Comparison of ENCODE assay signal across 27 cellular contexts in the genomic region with DNA sequence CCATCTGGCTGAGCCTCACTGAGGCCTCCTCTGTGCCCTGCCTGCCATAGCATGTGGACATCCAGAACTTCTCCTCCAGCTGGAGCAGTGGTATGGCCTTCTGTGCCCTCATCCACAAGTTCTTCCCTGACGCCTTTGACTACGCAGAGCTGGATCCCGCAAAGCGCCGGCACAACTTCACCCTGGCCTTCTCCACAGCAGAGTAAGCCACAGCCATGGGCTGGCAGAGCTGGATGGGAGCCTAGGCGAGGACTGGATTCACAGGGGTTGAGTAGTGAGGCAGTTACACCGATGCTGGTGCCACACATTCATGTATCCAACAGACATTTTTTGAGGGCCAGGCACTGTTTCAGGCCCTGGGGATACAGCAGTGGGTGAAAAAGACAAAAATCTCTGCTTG. TPM values are rescaled to one million over a fixed set of nuclear protein-coding genes. Genes with fewer than 3 reads are reported as not detected.
"Had no signal": no experiment of that assay in that cellular context is flagged by ENCODE, and none has a peak within 500 bp of the region (broad histone marks: within the 10 kb centered on the region; RNA-seq: fewer than 3 reads in every experiment).

No MANE protein-coding gene starts in this region.

- H3K27me3 ChIP-seq: brain microvascular endothelial cell, stomach, suprapubic skin, tibial nerve had no signal

- DNase-seq: activated CD4-positive, alpha-beta T cell treated with anti-CD3 and anti-CD28 coated beads, Interleukin-2, amount 50 U/mL, for 4 hours; activated CD8-positive, alpha-beta memory T cell treated with anti-CD3 and anti-CD28 coated beads, Interleukin-2, amount 50 U/mL, for 48 hours; activated effector memory CD4-positive, alpha-beta T cell treated with Interleukin-2 at 50 U/mL for 16 hours; activated naive CD4-positive, alpha-beta T cell treated with anti-CD3 and anti-CD28 coated beads, Interleukin-2, amount 10 ng/mL, durations not matched to agents 7 days and 5 days; caudate nucleus; effector CD8-positive, alpha-beta T cell; immature natural killer cell; lower lobe of right lung; mucosa of descending colon; nucleus accumbens; stimulated activated CD4-positive, alpha-beta T cell treated with anti-CD3 and anti-CD28 coated beads, Interleukin-12 subunit alpha, Interleukin-12 subunit beta, amount 100 ng/mL, for 4 hours; stomach had no signal

- H3K4me3 ChIP-seq: lower lobe of right lung, mucosa of descending colon, stomach, suprapubic skin, tibial nerve had no signal

- H2AFZ ChIP-seq: parathyroid adenoma had no signal

- H3K27me3 Mint-ChIP-seq: activated CD4-positive, alpha-beta T cell treated with anti-CD3 and anti-CD28 coated beads for 36 hours; activated naive CD4-positive, alpha-beta T cell treated with anti-CD3 and anti-CD28 coated beads, Interleukin-2, amount 10 ng/mL, durations not matched to agents 7 days and 5 days had no signal

- H3K4me3 Mint-ChIP-seq: activated CD4-positive, alpha-beta T cell treated with anti-CD3 and anti-CD28 coated beads for 36 hours; activated naive CD4-positive, alpha-beta T cell treated with anti-CD3 and anti-CD28 coated beads, Interleukin-2, amount 10 ng/mL, durations not matched to agents 7 days and 5 days; immature natural killer cell; nephron progenitor cell had no signal

- H3K9me3 Mint-ChIP-seq: activated naive CD4-positive, alpha-beta T cell treated with anti-CD3 and anti-CD28 coated beads, Interleukin-2, amount 10 ng/mL, durations not matched to agents 7 days and 5 days; activated T-cell treated with anti-CD3 and anti-CD28 coated beads, Interleukin-2, amount 50 U/mL, for 72 hours; immature natural killer cell; nephron progenitor cell had no signal

- H3K27ac Mint-ChIP-seq: activated naive CD4-positive, alpha-beta T cell treated with anti-CD3 and anti-CD28 coated beads, Interleukin-2, amount 10 ng/mL, durations not matched to agents 7 days and 5 days; nephron progenitor cell had no signal

- H3K9ac ChIP-seq: parathyroid adenoma had no signal

- ATAC-seq: mucosa of descending colon had no signal

- H3K9me3 ChIP-seq: lower lobe of right lung, mucosa of descending colon, stomach, suprapubic skin, tibial nerve had no signal

- H3K27ac ChIP-seq: brain microvascular endothelial cell, foreskin keratinocyte, lower lobe of right lung, parathyroid adenoma, stomach, suprapubic skin, tibial nerve had no signal

- H3K36me3 ChIP-seq: brain microvascular endothelial cell had no signal

- H3K4me1 ChIP-seq: foreskin keratinocyte, lower lobe of right lung, parathyroid adenoma, stomach, suprapubic skin, tibial nerve had no signal

- H3K79me2 ChIP-seq: parathyroid adenoma had no signal

RNA-seq across cellular contexts. Expression of a gene that starts 9.1 kb away (rescaled TPM):
- total RNA-seq: activated CD4-positive, alpha-beta T cell treated with anti-CD3 and anti-CD28 coated beads for 36 hours; activated CD8-positive, alpha-beta memory T cell treated with anti-CD3 and anti-CD28 coated beads for 36 hours; activated T-cell treated with anti-CD3 and anti-CD28 coated beads, Interleukin-2, amount 50 U/mL, for 72 hours; aorta; dermis blood vessel endothelial cell; foreskin keratinocyte; kidney epithelial cell; left lobe of liver; lower lobe of right lung; mucosa of descending colon; pulmonary artery endothelial cell; right cardiac atrium; stomach; suprapubic skin; tibial nerve had no signal

RNA-seq across cellular contexts. Expression of a gene that starts 51.0 kb away (rescaled TPM):
- total RNA-seq: activated CD8-positive, alpha-beta memory T cell treated with anti-CD3 and anti-CD28 coated beads for 36 hours; activated T-cell treated with anti-CD3 and anti-CD28 coated beads, Interleukin-2, amount 50 U/mL, for 72 hours; pulmonary artery endothelial cell had no signal
